Comparison of ENCODE assay signal across 8 cellular contexts in the genomic region with DNA sequence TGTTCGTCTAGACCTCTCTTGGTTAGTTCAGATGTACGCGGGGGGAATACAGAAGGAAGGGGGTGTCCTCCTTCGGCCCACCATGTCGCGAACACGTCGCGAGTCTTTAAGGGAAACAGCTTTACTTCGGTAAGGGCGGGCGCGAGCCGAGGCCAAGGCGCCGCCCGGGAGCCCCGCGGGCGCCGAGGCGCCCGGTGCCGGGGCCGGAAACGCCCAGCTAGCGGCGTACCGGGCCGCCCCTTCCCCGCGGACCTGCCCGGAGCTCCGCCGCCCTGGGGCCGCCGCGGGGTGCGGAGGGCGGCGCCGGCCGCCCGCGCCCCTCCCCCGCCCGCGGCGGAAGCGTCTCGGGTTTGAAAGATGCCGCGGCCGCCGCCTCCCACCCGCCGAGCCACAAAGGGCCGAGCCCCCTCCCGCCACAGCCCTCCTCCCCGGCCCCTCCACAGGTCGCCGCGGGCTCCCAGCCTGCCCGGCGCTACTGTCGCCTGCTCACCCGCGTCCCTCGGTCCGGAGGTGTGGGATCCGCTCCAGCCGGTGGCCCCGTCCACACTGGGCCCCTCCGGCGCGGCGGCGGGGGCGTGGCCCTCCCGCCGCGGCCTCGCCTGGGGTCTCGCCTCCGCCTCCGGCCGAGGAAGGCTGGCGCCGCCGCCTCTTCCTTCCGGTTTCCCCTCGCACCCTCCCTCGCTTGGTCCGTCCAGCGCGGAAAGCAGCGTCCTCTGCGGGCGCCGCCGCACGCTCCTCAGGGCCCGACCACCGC. TPM values are rescaled to one million over a fixed set of nuclear protein-coding genes. Genes with fewer than 3 reads are reported as not detected.
DNase-seq lines count a peak whose midpoint lies in the region; ATAC-seq and TF ChIP-seq lines count a peak whose summit lies in the region.

A gene (minus strand): TSS at position 715 of the 754 bp plus-strand sequence. CDS start 12,156 bp downstream, outside the sequence.

- H2AFZ ChIP-seq in PC-9: peak within 1 kb of the TSS; percentile 89

- H3K36me3 ChIP-seq in PC-9 (ENCODE audit: low read depth) (0 out of 2 replicates have a peak, but pooled peaks cover 3% of the 10 kb centered on the region), esophagus muscularis mucosa (no peaks in the 10 kb centered on the region)

- peaks cover 61% of the 10 kb centered on the region for H3K4me1 Mint-ChIP-seq in activated T-cell treated with anti-CD3 and anti-CD28 coated beads, Interleukin-2, amount 50 U/mL, for 24 hours (ENCODE audit: low read depth)

- TF ChIP-seq CTCF in HL-60 (IDR thresholded peaks at IDR 0.05; ENCODE audit: insufficient read depth, low read length) (no peak), PC-9 (conservative IDR thresholded peaks at IDR 0.05) (no peak), esophagus muscularis mucosa (IDR thresholded peaks at IDR 0.05) (no peak)

- peak within 1 kb of the TSS; percentile 89 for H3K4me2 ChIP-seq in PC-9

- no TSS peak for BruUV-seq in PC-9 (replicated peaks; lab: Mats Ljungman, UMichigan)

- 1% methylated on average over 8 of the region's 104 CpGs for WGBS in esophagus muscularis mucosa

- TF ChIP-seq EP300 in esophagus muscularis mucosa (IDR thresholded peaks at IDR 0.05): no peak

- peaks cover 38% of the 10 kb centered on the region; the same call in 1 of the 2 replicates for H3F3A ChIP-seq in PC-9 (ENCODE audit: insufficient read depth, low read depth)

- no peaks in the 10 kb centered on the region for H3K9me2 ChIP-seq in PC-9 (ENCODE audit: insufficient read depth)

- peak within 1 kb of the TSS; percentile 93 for H3K4me3 Mint-ChIP-seq in activated T-cell treated with anti-CD3 and anti-CD28 coated beads, Interleukin-2, amount 50 U/mL, for 24 hours

- H3K27me3 ChIP-seq in HL-60 (ENCODE audit: insufficient read depth, poor library complexity, severe bottlenecking): no peaks in the 10 kb centered on the region
- H3K27me3 ChIP-seq in PC-9 (ENCODE audit: insufficient read depth, low read depth): no peaks in the 10 kb centered on the region
- H3K27me3 ChIP-seq in esophagus muscularis mucosa: no peaks in the 10 kb centered on the region

- TF ChIP-seq POLR2A in esophagus muscularis mucosa (IDR thresholded peaks at IDR 0.05; ENCODE audit: low read depth): peak; percentile 39

- intact Hi-C loops in PC-9 (cut with micrococcal nuclease; ENCODE audit: unreplicated experiment): loop anchor here (5.0 kb wide), 2 partner anchors 151 to 394 kb away; a partner anchor contains a TSS
- intact Hi-C loops in esophagus muscularis mucosa (cut with DNase I): loop anchor here (5.0 kb wide), 1 partner anchor 44 kb away; no protein-coding TSS in a partner anchor

- peak within 1 kb of the TSS; percentile 100 for H3K27ac Mint-ChIP-seq in activated T-cell treated with anti-CD3 and anti-CD28 coated beads, Interleukin-2, amount 50 U/mL, for 24 hours

- H3K27ac ChIP-seq in HL-60 (replicated peaks) (peak within 1 kb of the TSS; percentile 93), PC-9 (peak within 1 kb of the TSS; percentile 87), esophagus muscularis mucosa (replicated peaks in 1 of 4) (peak within 1 kb of the TSS; percentile 99 to 100 (median 100))

- peaks cover 48% of the 10 kb centered on the region for H3K79me2 ChIP-seq in PC-9 (ENCODE audit: low read depth)

- H3K4me3 ChIP-seq in HL-60 (replicated peaks; ENCODE audit: insufficient read depth, low read length) (peak within 1 kb of the TSS; percentile 70), PC-9 (peak within 1 kb of the TSS; percentile 86), esophagus muscularis mucosa (peak within 1 kb of the TSS; percentile 95 to 99 (median 98))

- no peaks in the 10 kb centered on the region for H3K9me3 Mint-ChIP-seq in activated T-cell treated with anti-CD3 and anti-CD28 coated beads, Interleukin-2, amount 50 U/mL, for 24 hours

- H3K9me3 ChIP-seq in PC-9 (ENCODE audit: insufficient read depth, low read depth) (no peaks in the 10 kb centered on the region), esophagus muscularis mucosa (no peaks in the 10 kb centered on the region)

- ATAC-seq in GM19463 (IDR thresholded peaks at IDR 0.05; ENCODE audit: unreplicated experiment): peak; percentile 57

- H3K27me3 Mint-ChIP-seq in activated T-cell treated with anti-CD3 and anti-CD28 coated beads, Interleukin-2, amount 50 U/mL, for 24 hours: no peaks in the 10 kb centered on the region

- CTCF ChIA-PET in PC-9 (lab: Charles Lee): interaction anchor here (0.5 kb wide), 1 partner anchor 364 kb away, joined by 3 read pairs; no protein-coding TSS in a partner anchor

- DNase-seq in COR-L47 (lab: John Stamatoyannopoulos, UW): peak; percentile 93
- DNase-seq in HL-60 (ENCODE audit: low read depth in 1 of 2, low spot score in 1 of 2): peak; percentile 73 to 84
- peak; percentile 78 to 90 for DNase-seq in PC-9
- DNase-seq in activated T-cell treated with anti-CD3 and anti-CD28 coated beads, Interleukin-2, amount 50 U/mL, for 24 hours: peak; percentile 83
- peak; percentile 92 for DNase-seq in esophagus muscularis mucosa (ENCODE audit: extremely low spot score)
- peak; percentile 92 for DNase-seq in myocyte (ENCODE audit: low read depth)
- peak; percentile 61 to 84 for DNase-seq in stimulated activated CD8-positive, alpha-beta memory T cell treated with anti-CD3 and anti-CD28 coated beads, Interleukin-7, amount 100 ng/mL, for 4 hours (ENCODE audit: low read depth in 2 of 2)

- H3K36me3 Mint-ChIP-seq in activated T-cell treated with anti-CD3 and anti-CD28 coated beads, Interleukin-2, amount 50 U/mL, for 24 hours (ENCODE audit: low read depth): peaks cover 32% of the 10 kb centered on the region

- H3K4me1 ChIP-seq in PC-9 (replicated peaks; ENCODE audit: insufficient read depth) (peaks cover 35% of the 10 kb centered on the region), esophagus muscularis mucosa (peaks cover 45 to 71% (median 64%) of the 10 kb centered on the region in 4 donors)

- POLR2A ChIA-PET in PC-9 (lab: Charles Lee; ENCODE audit: unreplicated experiment): interaction anchor here (0.6 to 0.8 kb wide), 7 partner anchors 17 to 189 kb away, joined by 3 to 11 read pairs (median 4); a partner anchor contains a TSS

- H4K20me1 ChIP-seq in PC-9 (ENCODE audit: insufficient read depth): peaks cover 33% of the 10 kb centered on the region

RNA-seq across cellular contexts. Expression of the gene that starts here (rescaled TPM):
- total RNA-seq in PC-9 (2021) (49.1 and 56.7 TPM in 2 replicates), esophagus muscularis mucosa (10 to 100 TPM; 28.3 to 51.2 (median 38.7) TPM), myocyte (50.1 and 70.1 TPM in 2 replicates)
- 28.2 TPM for polyA plus RNA-seq in myocyte (2012)

Comparison
In these comparisons a context has a peak if more than half of its experiments do, and no peak if none do; other contexts are left out.
1. Peak in every context shown above with its lines: DNase-seq, ATAC-seq, H3K4me3 ChIP-seq and H3K27ac ChIP-seq.